ENCODE assay signal across 8 cellular contexts in genomic region chr9:33813712-33814641, GRCh38. TPM values are rescaled to one million over a fixed set of nuclear protein-coding genes. Genes with fewer than 3 reads are reported as not detected.
DNase-seq lines count a peak whose midpoint lies in the region; ATAC-seq and TF ChIP-seq lines count a peak whose summit lies in the region.

No MANE protein-coding gene starts in this region.

- H3K79me2 ChIP-seq in SU-DHL-6 (ENCODE audit: insufficient read depth, low read length) (peaks cover 41% of the 10 kb centered on the region), neural cell (replicated peaks; ENCODE audit: insufficient read depth, low read length) (peaks cover 14% of the 10 kb centered on the region)

- H3K4me2 ChIP-seq in SU-DHL-6 (ENCODE audit: low read depth, low read length, poor library complexity, severe bottlenecking) (peak overlapping the region; percentile 61), neural cell (ENCODE audit: low read length) (no peak overlapping the region)

- H3F3A ChIP-seq in SU-DHL-6 (ENCODE audit: insufficient read depth), result peaks cover 44% of the 10 kb centered on the region
- no peaks in the 10 kb centered on the region for H3F3A ChIP-seq in neural cell (ENCODE audit: insufficient read depth, low read length, poor library complexity, severe bottlenecking)

- TF ChIP-seq RAD21 in neural cell (conservative IDR thresholded peaks at IDR 0.05), result peak; percentile 63

- DNase-seq in NCI-H1436 (lab: John Stamatoyannopoulos, UW), result peak; percentile 45
- no peak for DNase-seq in NCI-H1436 treated with DMSO at 0.1 percent for 48 hours (lab: John Stamatoyannopoulos, UW)
- DNase-seq in KBM-7, result peak; percentile 72
- DNase-seq in epithelial cell of esophagus (ENCODE audit: low read depth), result peak; percentile 83
- no peak for DNase-seq in stimulated activated CD4-positive, alpha-beta T cell treated with anti-CD3 and anti-CD28 coated beads, Interleukin-2, amount 100 ng/mL, for 24 hours

- peak overlapping the region; percentile 84 for H3K9ac ChIP-seq in SU-DHL-6 (ENCODE audit: low read length)
- no peak overlapping the region for H3K9ac ChIP-seq in neural cell (ENCODE audit: low read length)

- TF ChIP-seq CTCF in SU-DHL-6 (IDR thresholded peaks at IDR 0.05; ENCODE audit: insufficient read depth, low read length, poor library complexity, severe bottlenecking) (peak; percentile 77), epithelial cell of esophagus (IDR thresholded peaks at IDR 0.05; ENCODE audit: insufficient read depth, low read depth, low read length, missing control alignments) (peak; percentile 66), neural cell (IDR thresholded peaks at IDR 0.05; ENCODE audit: poor library complexity, severe bottlenecking) (peak; percentile 72)

- no peaks in the 10 kb centered on the region for H3K27me3 ChIP-seq in SU-DHL-6 (ENCODE audit: low read length)
- no peaks in the 10 kb centered on the region for H3K27me3 ChIP-seq in neural cell (ENCODE audit: insufficient read depth, low read depth, low read length)

- no peaks in the 10 kb centered on the region for H3K9me3 ChIP-seq in SU-DHL-6 (ENCODE audit: insufficient read depth, low read length)
- H3K9me3 ChIP-seq in neural cell (ENCODE audit: low read length), result no peaks in the 10 kb centered on the region

- H4K20me1 ChIP-seq in SU-DHL-6 (ENCODE audit: low read depth, low read length) (no peaks in the 10 kb centered on the region), neural cell (ENCODE audit: insufficient read depth) (no peaks in the 10 kb centered on the region)

- in situ Hi-C loops in KBM-7 (cut with MboI; ENCODE audit: low pct_unique_long_range_greater_than_20kb, low sequenced_read_pairs), result no loop called here

- H3K4me3 ChIP-seq in SU-DHL-6 (ENCODE audit: insufficient read depth, low read length, poor library complexity, severe bottlenecking) (no peak overlapping the region), epithelial cell of esophagus (ENCODE audit: low read length) (no peak overlapping the region), neural cell (ENCODE audit: low read length) (no peak overlapping the region)

- H3K36me3 ChIP-seq in SU-DHL-6 (ENCODE audit: low read length) (no peaks in the 10 kb centered on the region), neural cell (ENCODE audit: insufficient read depth, low read length) (no peaks in the 10 kb centered on the region)

- no peak for TF ChIP-seq EP300 in neural cell (conservative IDR thresholded peaks at IDR 0.05; ENCODE audit: poor library complexity, severe bottlenecking)

- ATAC-seq in HG02610 (IDR thresholded peaks at IDR 0.05; ENCODE audit: unreplicated experiment), result no peak

- H2AFZ ChIP-seq in SU-DHL-6 (ENCODE audit: low read depth, low read length, severe bottlenecking) (peak overlapping the region; percentile 39), neural cell (ENCODE audit: low read depth, low read length) (peak overlapping the region; percentile 37)

- peak overlapping the region; percentile 89 for H3K27ac ChIP-seq in SU-DHL-6 (ENCODE audit: low read depth, low read length)
- H3K27ac ChIP-seq in neural cell (ENCODE audit: low read length), result peak overlapping the region; percentile 47

- H3K9me2 ChIP-seq in SU-DHL-6 (replicated peaks; ENCODE audit: insufficient read depth, low read length), result no peaks in the 10 kb centered on the region
- no peaks in the 10 kb centered on the region for H3K9me2 ChIP-seq in neural cell (ENCODE audit: insufficient read depth, low read length)

TF ChIP-seq in neural cell, 6 proteins besides CTCF, POLR2A, EP300 and RAD21:
- TF ChIP-seq POLR2AphosphoS5 (IDR thresholded peaks at IDR 0.05) (no peak), MXI1 (conservative IDR thresholded peaks at IDR 0.05; ENCODE audit: poor library complexity, severe bottlenecking) (no peak), SMC3 (conservative IDR thresholded peaks at IDR 0.05; ENCODE audit: poor library complexity) (peak; percentile 73)
- TF ChIP-seq, protein P1, sequence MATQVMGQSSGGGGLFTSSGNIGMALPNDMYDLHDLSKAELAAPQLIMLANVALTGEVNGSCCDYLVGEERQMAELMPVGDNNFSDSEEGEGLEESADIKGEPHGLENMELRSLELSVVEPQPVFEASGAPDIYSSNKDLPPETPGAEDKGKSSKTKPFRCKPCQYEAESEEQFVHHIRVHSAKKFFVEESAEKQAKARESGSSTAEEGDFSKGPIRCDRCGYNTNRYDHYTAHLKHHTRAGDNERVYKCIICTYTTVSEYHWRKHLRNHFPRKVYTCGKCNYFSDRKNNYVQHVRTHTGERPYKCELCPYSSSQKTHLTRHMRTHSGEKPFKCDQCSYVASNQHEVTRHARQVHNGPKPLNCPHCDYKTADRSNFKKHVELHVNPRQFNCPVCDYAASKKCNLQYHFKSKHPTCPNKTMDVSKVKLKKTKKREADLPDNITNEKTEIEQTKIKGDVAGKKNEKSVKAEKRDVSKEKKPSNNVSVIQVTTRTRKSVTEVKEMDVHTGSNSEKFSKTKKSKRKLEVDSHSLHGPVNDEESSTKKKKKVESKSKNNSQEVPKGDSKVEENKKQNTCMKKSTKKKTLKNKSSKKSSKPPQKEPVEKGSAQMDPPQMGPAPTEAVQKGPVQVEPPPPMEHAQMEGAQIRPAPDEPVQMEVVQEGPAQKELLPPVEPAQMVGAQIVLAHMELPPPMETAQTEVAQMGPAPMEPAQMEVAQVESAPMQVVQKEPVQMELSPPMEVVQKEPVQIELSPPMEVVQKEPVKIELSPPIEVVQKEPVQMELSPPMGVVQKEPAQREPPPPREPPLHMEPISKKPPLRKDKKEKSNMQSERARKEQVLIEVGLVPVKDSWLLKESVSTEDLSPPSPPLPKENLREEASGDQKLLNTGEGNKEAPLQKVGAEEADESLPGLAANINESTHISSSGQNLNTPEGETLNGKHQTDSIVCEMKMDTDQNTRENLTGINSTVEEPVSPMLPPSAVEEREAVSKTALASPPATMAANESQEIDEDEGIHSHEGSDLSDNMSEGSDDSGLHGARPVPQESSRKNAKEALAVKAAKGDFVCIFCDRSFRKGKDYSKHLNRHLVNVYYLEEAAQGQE (IDR thresholded peaks at IDR 0.05; ENCODE audit: borderline replicate concordance), result no peak

RNA-seq across cellular contexts. Expression of gene UBE2R2, which starts 3.0 kb away (rescaled TPM):
- 37.6 and 45.0 TPM in 2 replicates for polyA plus RNA-seq in neural cell
- 49.7 and 58.2 TPM in 2 replicates for polyA minus RNA-seq in neural cell

RNA-seq across cellular contexts. Expression of gene PRSS3, which starts 18.6 kb away (rescaled TPM):
- not detected in 2 replicates for polyA plus RNA-seq in neural cell
- polyA minus RNA-seq in neural cell, result not detected in 2 replicates

Comparison
In these comparisons a context has a peak if more than half of its experiments do, and no peak if none do; other contexts are left out.
1. DNase-seq: peak in NCI-H1436 (single experiment), KBM-7 (single experiment) and epithelial cell of esophagus (single experiment); none in NCI-H1436 treated with DMSO at 0.1 percent for 48 hours (single experiment) and stimulated activated CD4-positive, alpha-beta T cell treated with anti-CD3 and anti-CD28 coated beads, Interleukin-2, amount 100 ng/mL, for 24 hours (0 of 2).
2. Peak in every context shown above with its lines, with median percentiles within 50 percentile points of each other: CTCF ChIP-seq.